Comparison of ENCODE assay signal across 28 cellular contexts in the genomic region with DNA sequence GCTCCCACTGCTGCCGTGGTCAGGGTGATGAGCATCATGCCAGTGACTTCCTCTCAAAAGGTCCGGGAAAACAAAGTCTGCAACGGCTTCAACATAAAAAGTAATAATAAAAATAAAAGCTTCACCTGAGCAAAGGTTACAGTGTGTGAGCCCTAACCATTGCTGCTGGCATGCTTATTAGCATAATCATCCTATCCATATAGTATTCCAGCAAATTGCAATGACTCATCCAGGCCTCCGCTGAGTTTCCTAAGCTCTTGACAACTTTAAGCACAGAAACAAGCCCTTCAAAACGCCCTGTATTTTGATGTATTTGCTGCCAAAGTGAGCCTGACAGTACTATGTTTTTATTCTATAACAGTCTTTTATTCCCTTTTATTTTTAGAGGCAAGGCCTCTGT.
"Had no signal": no experiment of that assay in that cellular context is flagged by ENCODE, and none has a peak within 500 bp of the region (broad histone marks: within the 10 kb centered on the region; RNA-seq: fewer than 3 reads in every experiment).

No MANE protein-coding gene starts in this region.

- H3K27ac Mint-ChIP-seq: activated naive CD4-positive, alpha-beta T cell treated with anti-CD3 and anti-CD28 coated beads for 36 hours; activated naive CD8-positive, alpha-beta T cell treated with anti-CD3 and anti-CD28 coated beads, Interleukin-2, amount 10 ng/mL, durations not matched to agents 7 days and 5 days; activated T-helper 1 cell treated with anti-CD3 and anti-CD28 coated beads, Interleukin-12 subunit alpha, Interleukin-12 subunit beta, Interleukin-2, Interleukin-4 antibody, amounts not matched to agents 30 ng/mL and 10 ng/mL and 1 ng/mL, durations not matched to agents 14 hours and 24 hours and 36 hours; nephron; T-helper 17 cell had no signal

- H3K4me3 ChIP-seq: esophagus muscularis mucosa, left ventricle myocardium inferior, lung, pancreas, psoas muscle, testis, transverse colon, uterus had no signal

- H3K36me3 Mint-ChIP-seq: activated naive CD8-positive, alpha-beta T cell treated with anti-CD3 and anti-CD28 coated beads, Interleukin-2, amount 10 ng/mL, durations not matched to agents 7 days and 5 days had no signal

- ATAC-seq: activated CD4-positive, CD25-positive, alpha-beta regulatory T cell treated with anti-CD3 and anti-CD28 coated beads, Interleukin-2, amount 50 U/mL, for 24 hours; pancreas; psoas muscle; right cardiac atrium; stimulated activated naive CD8-positive, alpha-beta T cell treated with anti-CD3 and anti-CD28 coated beads, Interleukin-15, Interleukin-2, amounts not matched to agents 100 U/mL and 50 U/mL, for 24 hours; T-helper 17 cell had no signal

- H3K4me3 Mint-ChIP-seq: activated naive CD4-positive, alpha-beta T cell treated with anti-CD3 and anti-CD28 coated beads for 36 hours; activated naive CD8-positive, alpha-beta T cell treated with anti-CD3 and anti-CD28 coated beads, Interleukin-2, amount 10 ng/mL, durations not matched to agents 7 days and 5 days; activated T-helper 1 cell treated with anti-CD3 and anti-CD28 coated beads, Interleukin-12 subunit alpha, Interleukin-12 subunit beta, Interleukin-2, Interleukin-4 antibody, amounts not matched to agents 30 ng/mL and 10 ng/mL and 1 ng/mL, durations not matched to agents 14 hours and 24 hours and 36 hours; central memory CD8-positive, alpha-beta T cell; nephron; T-helper 17 cell had no signal

- DNase-seq: activated CD4-positive, alpha-beta T cell treated with anti-CD3 and anti-CD28 coated beads for 48 hours; activated CD4-positive, alpha-beta T cell treated with anti-CD3 and anti-CD28 coated beads, Interleukin-2, amount 50 U/mL, for 48 hours; activated CD8-positive, alpha-beta memory T cell treated with anti-CD3 and anti-CD28 coated beads, Interleukin-2, amount 50 U/mL, for 4 hours; activated effector memory CD4-positive, alpha-beta T cell treated with anti-CD3 and anti-CD28 coated beads, Interleukin-2, amount 50 U/mL, for 16 hours; activated naive CD4-positive, alpha-beta T cell treated with anti-CD3 and anti-CD28 coated beads for 36 hours; activated naive CD8-positive, alpha-beta T cell treated with anti-CD3 and anti-CD28 coated beads, Interleukin-2, amount 10 ng/mL, durations not matched to agents 7 days and 5 days; activated T-cell treated with anti-CD3 and anti-CD28 coated beads, Interleukin-2, amount 50 U/mL, for 1 hour; amniotic stem cell; dermis blood vessel endothelial cell; effector CD4-positive, alpha-beta T cell; left ventricle myocardium inferior; pancreas; psoas muscle; right cardiac atrium; stimulated activated CD4-positive, alpha-beta T cell treated with anti-CD3 and anti-CD28 coated beads, Interleukin-2, amount 100 ng/mL, for 48 hours; stimulated activated naive CD8-positive, alpha-beta T cell treated with anti-CD3 and anti-CD28 coated beads, Interleukin-15, Interleukin-2, amounts not matched to agents 100 U/mL and 50 U/mL, for 24 hours; T-helper 17 cell; T1000; testis; transverse colon; uterus; WERI-Rb-1 had no signal
